In genomic region chr9:91186311-91187101, GRCh38 we compare ENCODE assay signal across 13 cellular contexts.
A peak's percentile ranks its signal among the peaks of the same experiment; 100 is the strongest.
DNase-seq lines count a peak whose midpoint lies in the region; ATAC-seq, FAIRE-seq and TF ChIP-seq lines count a peak whose summit lies in the region.
"Had no signal": no experiment of that assay in that cellular context is flagged by ENCODE, and none has a peak within 500 bp of the region (broad histone marks: within the 10 kb centered on the region; RNA-seq: fewer than 3 reads in every experiment).

No MANE protein-coding gene starts in this region.

- H3K4me1 Mint-ChIP-seq in activated CD8-positive, alpha-beta T cell treated with anti-CD3 and anti-CD28 coated beads, Interleukin-2, amount 10 ng/mL, durations not matched to agents 7 days and 5 days (ENCODE audit: low read depth): peaks cover 41% of the 10 kb centered on the region

- H3K27ac ChIP-seq in HL-60 (replicated peaks) (0 out of 2 replicates have a peak overlapping the region, but pooled peaks have one; percentile 5), upper lobe of left lung (no peak overlapping the region)

- H3K4me3 Mint-ChIP-seq in activated CD8-positive, alpha-beta T cell treated with anti-CD3 and anti-CD28 coated beads, Interleukin-2, amount 10 ng/mL, durations not matched to agents 7 days and 5 days: no peak overlapping the region

- DNase-seq in A172 (ENCODE audit: low spot score): peak; percentile 80
- no peak for DNase-seq in HL-60 (ENCODE audit: low read depth in 1 of 2, low spot score in 1 of 2)
- DNase-seq in activated CD8-positive, alpha-beta T cell treated with anti-CD3 and anti-CD28 coated beads, Interleukin-2, amount 10 ng/mL, durations not matched to agents 7 days and 5 days: peak; percentile 33
- DNase-seq in left ventricle myocardium superior: no peak
- DNase-seq in retina: no peak
- no peak for DNase-seq in upper lobe of left lung
- DNase-seq in GM19239 (ENCODE audit: insufficient read length, low spot score): no peak
- DNase-seq: H7, NCI-H2029 treated with DMSO at 0.1 percent for 48 hours, SW 1271 had no signal

- peaks cover 14% of the 10 kb centered on the region for H3K9me3 Mint-ChIP-seq in activated CD8-positive, alpha-beta T cell treated with anti-CD3 and anti-CD28 coated beads, Interleukin-2, amount 10 ng/mL, durations not matched to agents 7 days and 5 days (ENCODE audit: insufficient read depth)

- intact Hi-C loops in left ventricle myocardium superior (cut with micrococcal nuclease): no loop called here

- H3K27ac Mint-ChIP-seq in activated CD8-positive, alpha-beta T cell treated with anti-CD3 and anti-CD28 coated beads, Interleukin-2, amount 10 ng/mL, durations not matched to agents 7 days and 5 days: peak overlapping the region; percentile 76

- CTCF ChIA-PET in activated CD8-positive, alpha-beta T cell treated with anti-CD3 and anti-CD28 coated beads, Interleukin-2, amount 10 ng/mL, durations not matched to agents 7 days and 5 days (lab: Charles Lee): interaction anchor here (0.7 to 3.9 kb wide), 5 partner anchors 9 to 247 kb away, joined by 3 to 23 read pairs (median 4); no protein-coding TSS in a partner anchor

- H3K36me3 Mint-ChIP-seq in activated CD8-positive, alpha-beta T cell treated with anti-CD3 and anti-CD28 coated beads, Interleukin-2, amount 10 ng/mL, durations not matched to agents 7 days and 5 days (ENCODE audit: low read depth): peaks cover 24% of the 10 kb centered on the region

- POLR2A ChIA-PET in activated CD8-positive, alpha-beta T cell treated with anti-CD3 and anti-CD28 coated beads, Interleukin-2, amount 10 ng/mL, durations not matched to agents 7 days and 5 days (lab: Charles Lee): interaction anchor here (1.0 to 1.6 kb wide), 5 partner anchors 9 to 237 kb away, joined by 3 to 6 read pairs (median 4); partner anchors contain the start of gene NFIL3

- 75 to 87% methylated on average over 8 of the region's 8 CpGs for WGBS in upper lobe of left lung, 2 donors

- no peak for TF ChIP-seq EP300 in upper lobe of left lung (IDR thresholded peaks at IDR 0.05)

- H3K27me3 Mint-ChIP-seq in activated CD8-positive, alpha-beta T cell treated with anti-CD3 and anti-CD28 coated beads, Interleukin-2, amount 10 ng/mL, durations not matched to agents 7 days and 5 days (ENCODE audit: low read depth): no peaks in the 10 kb centered on the region

- peaks cover 7 to 14% (median 10%) of the 10 kb centered on the region in 4 donors for H3K4me1 ChIP-seq in upper lobe of left lung

- TF ChIP-seq CTCF in HL-60 (IDR thresholded peaks at IDR 0.05; ENCODE audit: insufficient read depth, low read length) (no peak), upper lobe of left lung (IDR thresholded peaks at IDR 0.05) (no peak)

- no peaks in the 10 kb centered on the region for H3K9me3 ChIP-seq in upper lobe of left lung

- peak; percentile 62 for ATAC-seq in activated CD8-positive, alpha-beta T cell treated with anti-CD3 and anti-CD28 coated beads, Interleukin-2, amount 10 ng/mL, durations not matched to agents 7 days and 5 days
- ATAC-seq in left ventricle myocardium superior (peak; percentile 46), HG02759 (IDR thresholded peaks at IDR 0.05; ENCODE audit: unreplicated experiment) (no peak), upper lobe of left lung (ENCODE audit: low FRiP score in 2 of 2) (no peak)
- ATAC-seq: left lobe of liver had no signal

- H3K4me3 ChIP-seq in HL-60 (replicated peaks; ENCODE audit: insufficient read depth, low read length) (no peak overlapping the region), upper lobe of left lung (no peak overlapping the region)

- TF ChIP-seq POLR2A in upper lobe of left lung (IDR thresholded peaks at IDR 0.05): no peak

- no peaks in the 10 kb centered on the region for H3K36me3 ChIP-seq in upper lobe of left lung

- no peak for FAIRE-seq in GM19239 (lab: Jason Lieb, UNC)
- FAIRE-seq: GM18507 had no signal

- H3K27me3 ChIP-seq in HL-60 (ENCODE audit: insufficient read depth, poor library complexity, severe bottlenecking) (no peaks in the 10 kb centered on the region), upper lobe of left lung (no peaks in the 10 kb centered on the region)

Comparison
In these comparisons a context has a peak if more than half of its experiments do, and no peak if none do; other contexts are left out.
1. DNase-seq: peak in A172 (single experiment) and activated CD8-positive, alpha-beta T cell treated with anti-CD3 and anti-CD28 coated beads, Interleukin-2, amount 10 ng/mL, durations not matched to agents 7 days and 5 days (single experiment); none in HL-60 (0 of 2), left ventricle myocardium superior (single experiment), retina (single experiment), upper lobe of left lung (0 of 2) and GM19239 (single experiment).
2. ATAC-seq: peak in activated CD8-positive, alpha-beta T cell treated with anti-CD3 and anti-CD28 coated beads, Interleukin-2, amount 10 ng/mL, durations not matched to agents 7 days and 5 days (single experiment) and left ventricle myocardium superior (single experiment); none in HG02759 (single experiment) and upper lobe of left lung (0 of 2).